36 cellular contexts compared by ENCODE assay signal in genomic region chr3:151983538-151983937, GRCh38.
"Had no signal": no experiment of that assay in that cellular context is flagged by ENCODE, and none has a peak within 500 bp of the region (broad histone marks: within the 10 kb centered on the region; RNA-seq: fewer than 3 reads in every experiment).

No MANE protein-coding gene starts in this region.

- H3K4me1 Mint-ChIP-seq: activated CD4-positive, alpha-beta T cell treated with anti-CD3 and anti-CD28 coated beads, Interleukin-2, amount 10 ng/mL, durations not matched to agents 24 days and 14 days; activated naive CD8-positive, alpha-beta T cell treated with anti-CD3 and anti-CD28 coated beads for 36 hours; activated T-helper 17 cell treated with anti-CD3 and anti-CD28 coated beads, Interleukin-2, amount 50 U/mL, for 72 hours had no signal

- FAIRE-seq: astrocyte, TTC549 had no signal

- ATAC-seq: activated CD8-positive, alpha-beta T cell treated with anti-CD3 and anti-CD28 coated beads for 36 hours; activated naive CD4-positive, alpha-beta T cell treated with anti-CD3 and anti-CD28 coated beads, Interleukin-2, amount 50 U/mL, for 72 hours; activated T-cell treated with anti-CD3 and anti-CD28 coated beads, Interleukin-2, amount 50 U/mL, for 4 hours; activated T-cell treated with anti-CD3 and anti-CD28 coated beads, Interleukin-2, amount 50 U/mL, for 72 hours; activated T-helper 17 cell treated with anti-CD3 and anti-CD28 coated beads, Interleukin-2, amount 50 U/mL, for 72 hours; body of pancreas had no signal

- H3K36me3 Mint-ChIP-seq: activated CD4-positive, alpha-beta memory T cell treated with anti-CD3 and anti-CD28 coated beads for 36 hours; activated naive CD4-positive, alpha-beta T cell treated with anti-CD3 and anti-CD28 coated beads, Interleukin-2, amount 50 U/mL, for 72 hours; activated naive CD8-positive, alpha-beta T cell treated with anti-CD3 and anti-CD28 coated beads for 36 hours had no signal

- H3K9me3 Mint-ChIP-seq: activated CD4-positive, alpha-beta memory T cell treated with anti-CD3 and anti-CD28 coated beads for 36 hours; activated CD4-positive, alpha-beta T cell treated with anti-CD3 and anti-CD28 coated beads, Interleukin-2, amount 10 ng/mL, durations not matched to agents 24 days and 14 days; activated CD8-positive, alpha-beta T cell treated with anti-CD3 and anti-CD28 coated beads for 36 hours; activated naive CD4-positive, alpha-beta T cell treated with anti-CD3 and anti-CD28 coated beads for 36 hours; activated naive CD4-positive, alpha-beta T cell treated with anti-CD3 and anti-CD28 coated beads, Interleukin-2, amount 50 U/mL, for 72 hours; activated T-cell treated with anti-CD3 and anti-CD28 coated beads, Interleukin-2, amount 50 U/mL, for 4 hours; activated T-cell treated with anti-CD3 and anti-CD28 coated beads, Interleukin-2, amount 50 U/mL, for 72 hours; activated T-helper 1 cell treated with anti-CD3 and anti-CD28 coated beads, Interleukin-12 subunit alpha, Interleukin-12 subunit beta, Interleukin-2, Interleukin-4 antibody, amounts not matched to agents 30 ng/mL and 10 ng/mL and 1 ng/mL, durations not matched to agents 14 hours and 24 hours and 36 hours; activated T-helper 17 cell treated with anti-CD3 and anti-CD28 coated beads, Interleukin-2, amount 50 U/mL, for 72 hours; T-helper 1 cell treated with Interleukin-12 subunit alpha and Interleukin-12 subunit beta and Interleukin-4 antibody, amounts not matched to agents 30 μg/mL and 1 μg/mL, for 36 hours; T-helper 2 cell treated with Interferon-gamma antibody and Interleukin-4, amounts not matched to agents 5 μg/mL and 100 μg/mL, for 36 hours had no signal

- H3K4me3 Mint-ChIP-seq: activated B cell treated with CpG ODN at 0.5 μM for 24 hours; activated CD4-positive, alpha-beta memory T cell treated with anti-CD3 and anti-CD28 coated beads for 36 hours; activated CD4-positive, alpha-beta T cell treated with anti-CD3 and anti-CD28 coated beads, Interleukin-2, amount 10 ng/mL, durations not matched to agents 24 days and 14 days; activated CD8-positive, alpha-beta T cell treated with anti-CD3 and anti-CD28 coated beads for 36 hours; activated naive CD4-positive, alpha-beta T cell treated with anti-CD3 and anti-CD28 coated beads for 36 hours; activated naive CD8-positive, alpha-beta T cell treated with anti-CD3 and anti-CD28 coated beads for 36 hours; activated T-cell treated with anti-CD3 and anti-CD28 coated beads, Interleukin-2, amount 50 U/mL, for 4 hours; activated T-cell treated with anti-CD3 and anti-CD28 coated beads, Interleukin-2, amount 50 U/mL, for 72 hours; activated T-helper 1 cell treated with anti-CD3 and anti-CD28 coated beads, Interleukin-12 subunit alpha, Interleukin-12 subunit beta, Interleukin-2, Interleukin-4 antibody, amounts not matched to agents 30 ng/mL and 10 ng/mL and 1 ng/mL, durations not matched to agents 14 hours and 24 hours and 36 hours; activated T-helper 17 cell treated with anti-CD3 and anti-CD28 coated beads, Interleukin-2, amount 50 U/mL, for 72 hours; T-helper 1 cell treated with Interleukin-12 subunit alpha and Interleukin-12 subunit beta and Interleukin-4 antibody, amounts not matched to agents 30 μg/mL and 1 μg/mL, for 36 hours; T-helper 2 cell treated with Interferon-gamma antibody and Interleukin-4, amounts not matched to agents 5 μg/mL and 100 μg/mL, for 36 hours had no signal

- H3K36me3 ChIP-seq: adrenal gland, brain microvascular endothelial cell, breast epithelium had no signal

- H3K27ac ChIP-seq: adrenal gland, body of pancreas, brain microvascular endothelial cell, breast epithelium, VCaP had no signal

- H3K4me1 ChIP-seq: adrenal gland, body of pancreas, breast epithelium had no signal

- H3K27ac Mint-ChIP-seq: activated B cell treated with CpG ODN at 0.5 μM for 24 hours; activated CD4-positive, alpha-beta memory T cell treated with anti-CD3 and anti-CD28 coated beads for 36 hours; activated CD4-positive, alpha-beta T cell treated with anti-CD3 and anti-CD28 coated beads, Interleukin-2, amount 10 ng/mL, durations not matched to agents 24 days and 14 days; activated CD8-positive, alpha-beta T cell treated with anti-CD3 and anti-CD28 coated beads for 36 hours; activated naive CD4-positive, alpha-beta T cell treated with anti-CD3 and anti-CD28 coated beads for 36 hours; activated naive CD4-positive, alpha-beta T cell treated with anti-CD3 and anti-CD28 coated beads, Interleukin-2, amount 50 U/mL, for 72 hours; activated naive CD8-positive, alpha-beta T cell treated with anti-CD3 and anti-CD28 coated beads for 36 hours; activated T-cell treated with anti-CD3 and anti-CD28 coated beads, Interleukin-2, amount 50 U/mL, for 72 hours; activated T-helper 1 cell treated with anti-CD3 and anti-CD28 coated beads, Interleukin-12 subunit alpha, Interleukin-12 subunit beta, Interleukin-2, Interleukin-4 antibody, amounts not matched to agents 30 ng/mL and 10 ng/mL and 1 ng/mL, durations not matched to agents 14 hours and 24 hours and 36 hours; activated T-helper 17 cell treated with anti-CD3 and anti-CD28 coated beads, Interleukin-2, amount 50 U/mL, for 72 hours; T-helper 1 cell treated with Interleukin-12 subunit alpha and Interleukin-12 subunit beta and Interleukin-4 antibody, amounts not matched to agents 30 μg/mL and 1 μg/mL, for 36 hours; T-helper 2 cell treated with Interferon-gamma antibody and Interleukin-4, amounts not matched to agents 5 μg/mL and 100 μg/mL, for 36 hours had no signal

- H3K27me3 Mint-ChIP-seq: activated B cell treated with CpG ODN at 0.5 μM for 24 hours; activated CD4-positive, alpha-beta memory T cell treated with anti-CD3 and anti-CD28 coated beads for 36 hours; activated CD8-positive, alpha-beta T cell treated with anti-CD3 and anti-CD28 coated beads for 36 hours; activated naive CD8-positive, alpha-beta T cell treated with anti-CD3 and anti-CD28 coated beads for 36 hours had no signal

- H3K4me3 ChIP-seq: adrenal gland, body of pancreas, breast epithelium had no signal

- DNase-seq: activated B cell treated with CpG ODN at 0.5 μM for 24 hours; activated CD4-positive, alpha-beta memory T cell treated with anti-CD3 and anti-CD28 coated beads for 36 hours; activated CD4-positive, alpha-beta T cell treated with anti-CD3 and anti-CD28 coated beads for 4 hours; activated CD4-positive, alpha-beta T cell treated with anti-CD3 and anti-CD28 coated beads, Interleukin-2, amount 10 ng/mL, durations not matched to agents 24 days and 14 days; activated CD4-positive, alpha-beta T cell treated with anti-CD3 and anti-CD28 coated beads, Interleukin-2, amount 50 U/mL, for 1 hour; activated CD4-positive, alpha-beta T cell treated with anti-CD3 and anti-CD28 coated beads, Interleukin-2, amount 50 U/mL, for 4 hours; activated CD4-positive, CD25-positive, alpha-beta regulatory T cell treated with anti-CD3 and anti-CD28 coated beads, Interleukin-2, amount 50 U/mL, for 72 hours; activated CD8-positive, alpha-beta memory T cell treated with anti-CD3 and anti-CD28 coated beads, Interleukin-2, amount 50 U/mL, for 4 hours; activated CD8-positive, alpha-beta T cell treated with anti-CD3 and anti-CD28 coated beads for 36 hours; activated effector memory CD4-positive, alpha-beta T cell treated with anti-CD3 and anti-CD28 coated beads, Interleukin-2, amount 50 U/mL, for 16 hours; activated gamma-delta T cell treated with Interleukin-2 at 50 U/mL for 16 hours; activated naive CD4-positive, alpha-beta T cell; activated naive CD4-positive, alpha-beta T cell treated with anti-CD3 and anti-CD28 coated beads for 36 hours; activated naive CD4-positive, alpha-beta T cell treated with anti-CD3 and anti-CD28 coated beads, Interleukin-2, amount 50 U/mL, for 16 hours; activated naive CD8-positive, alpha-beta T cell treated with anti-CD3 and anti-CD28 coated beads for 36 hours; activated T-cell treated with anti-CD3 and anti-CD28 coated beads for 4 hours; activated T-cell treated with anti-CD3 and anti-CD28 coated beads, Interleukin-2, amount 50 U/mL, for 1 hour; activated T-cell treated with anti-CD3 and anti-CD28 coated beads, Interleukin-2, amount 50 U/mL, for 4 hours; activated T-cell treated with anti-CD3 and anti-CD28 coated beads, Interleukin-2, amount 50 U/mL, for 72 hours; adrenal gland; amniotic stem cell; aorta; body of pancreas; brain microvascular endothelial cell; central memory CD4-positive, alpha-beta T cell; T-helper 2 cell; T-helper 9 cell had no signal

- H3K27me3 ChIP-seq: adrenal gland, body of pancreas, brain microvascular endothelial cell, breast epithelium had no signal

- H3K9me3 ChIP-seq: adrenal gland, body of pancreas, breast epithelium had no signal
